In genomic region chr15:31214864-31215489, GRCh38 we compare ENCODE assay signal across 8 cellular contexts.
A peak's percentile ranks its signal among the peaks of the same experiment; 100 is the strongest.
DNase-seq lines count a peak whose midpoint lies in the region; ATAC-seq and TF ChIP-seq lines count a peak whose summit lies in the region.

No MANE protein-coding gene starts in this region.

- H3K4me3 Mint-ChIP-seq in activated B cell treated with CpG ODN at 0.5 μM for 24 hours: peak overlapping the region; percentile 88

- peak overlapping the region; percentile 79 for H3K27ac Mint-ChIP-seq in activated B cell treated with CpG ODN at 0.5 μM for 24 hours

- peaks cover 9% of the 10 kb centered on the region for H3K9me3 ChIP-seq in left ventricle myocardium inferior (replicated peaks)

- no peaks in the 10 kb centered on the region for H3K27me3 Mint-ChIP-seq in activated B cell treated with CpG ODN at 0.5 μM for 24 hours

- H3K36me3 ChIP-seq in left ventricle myocardium inferior: no peaks in the 10 kb centered on the region

- peak; percentile 62 for DNase-seq in activated effector memory CD4-positive, alpha-beta T cell treated with anti-CD3 and anti-CD28 coated beads, Interleukin-2, amount 50 U/mL, for 16 hours
- no peak for DNase-seq in activated effector memory CD4-positive, alpha-beta T cell treated with Interleukin-2 at 50 U/mL for 16 hours
- DNase-seq in activated B cell treated with CpG ODN at 0.5 μM for 24 hours (no peak), left ventricle myocardium inferior (peak; percentile 58), sciatic nerve (ENCODE audit: low spot score) (peak; percentile 71)

- CTCF ChIA-PET in activated B cell treated with CpG ODN at 0.5 μM for 24 hours (lab: Charles Lee): interaction anchor here (0.8 to 5.0 kb wide), 26 partner anchors 9 to 276 kb away, joined by 3 to 69 read pairs (median 5); partner anchors contain the start of gene KLF13

- POLR2A ChIA-PET in activated B cell treated with CpG ODN at 0.5 μM for 24 hours (lab: Charles Lee): interaction anchor here (0.5 to 5.9 kb wide), 36 partner anchors 9 to 275 kb away, joined by 3 to 173 read pairs (median 6); partner anchors contain the start of gene KLF13

- peaks cover 2% of the 10 kb centered on the region for H3K36me3 Mint-ChIP-seq in activated B cell treated with CpG ODN at 0.5 μM for 24 hours (ENCODE audit: low read depth)

- peaks cover 57% of the 10 kb centered on the region for H3K4me1 ChIP-seq in left ventricle myocardium inferior

- intact Hi-C loops in activated B cell treated with CpG ODN at 0.5 μM for 24 hours (cut with micrococcal nuclease) (loop anchor here (1.0 to 5.0 kb wide), 10 partner anchors 40 to 273 kb away; partner anchors contain the start of genes KLF13 and MTMR10), left ventricle myocardium inferior (cut with micrococcal nuclease) (no loop called here), sciatic nerve (cut with DNase I) (loop anchor here (5.0 to 10.0 kb wide), 2 partner anchors 110 to 272 kb away; partner anchors contain the start of gene KLF13)

- peak overlapping the region; percentile 69 for H3K4me3 ChIP-seq in left ventricle myocardium inferior

- H3K4me1 Mint-ChIP-seq in activated B cell treated with CpG ODN at 0.5 μM for 24 hours: peaks cover 39% of the 10 kb centered on the region

- H3K9me3 Mint-ChIP-seq in activated B cell treated with CpG ODN at 0.5 μM for 24 hours: no peaks in the 10 kb centered on the region

- H3K27ac ChIP-seq in left ventricle myocardium inferior (replicated peaks): peak overlapping the region; percentile 98

- ATAC-seq in activated B cell treated with CpG ODN at 0.5 μM for 24 hours (ENCODE audit: low read depth): no peak
- peak; percentile 63 for ATAC-seq in sciatic nerve
- no peak for ATAC-seq in GM21367 (IDR thresholded peaks at IDR 0.05; ENCODE audit: unreplicated experiment)
- no peak for ATAC-seq in GM21447 (IDR thresholded peaks at IDR 0.05; ENCODE audit: unreplicated experiment)
- no peak for ATAC-seq in HG02759 (IDR thresholded peaks at IDR 0.05; ENCODE audit: unreplicated experiment)

- H3K27me3 ChIP-seq in left ventricle myocardium inferior (ENCODE audit: low read depth): no peaks in the 10 kb centered on the region

- no peak for TF ChIP-seq CTCF in activated B cell treated with CpG ODN at 0.5 μM for 24 hours (IDR thresholded peaks at IDR 0.05)
- no peak for TF ChIP-seq CTCF in left ventricle myocardium inferior (IDR thresholded peaks at IDR 0.05; ENCODE audit: borderline replicate concordance)

Comparison
In these comparisons a context has a peak if more than half of its experiments do, and no peak if none do; other contexts are left out.
1. DNase-seq: peak in activated effector memory CD4-positive, alpha-beta T cell treated with anti-CD3 and anti-CD28 coated beads, Interleukin-2, amount 50 U/mL, for 16 hours (single experiment), left ventricle myocardium inferior (single experiment) and sciatic nerve (single experiment); none in activated effector memory CD4-positive, alpha-beta T cell treated with Interleukin-2 at 50 U/mL for 16 hours (single experiment) and activated B cell treated with CpG ODN at 0.5 μM for 24 hours (single experiment).